Comparison of ENCODE assay signal across 1 cellular context in genomic region chr3:84600703-84601225, GRCh38.
TF ChIP-seq lines count a peak whose summit lies in the region.

No MANE protein-coding gene starts in this region.

TF ChIP-seq in GM23338, 12 proteins besides CTCF, POLR2A, EP300 and RAD21 (continued from another document):
- TF ChIP-seq ZNF462 (CRISPR knock-in tag; IDR thresholded peaks at IDR 0.05) (no peak), POLR2AphosphoS5 (IDR thresholded peaks at IDR 0.05; ENCODE audit: low read depth) (no peak), NANOG (IDR thresholded peaks at IDR 0.05; ENCODE audit: borderline replicate concordance) (no peak), ZNF331 (CRISPR knock-in tag; IDR thresholded peaks at IDR 0.05; ENCODE audit: low read depth) (no peak), ETS1 (IDR thresholded peaks at IDR 0.05) (no peak), JUNB (IDR thresholded peaks at IDR 0.05; ENCODE audit: unreplicated experiment) (no peak)
